ENCODE assay signal across 28 cellular contexts in the genomic region with DNA sequence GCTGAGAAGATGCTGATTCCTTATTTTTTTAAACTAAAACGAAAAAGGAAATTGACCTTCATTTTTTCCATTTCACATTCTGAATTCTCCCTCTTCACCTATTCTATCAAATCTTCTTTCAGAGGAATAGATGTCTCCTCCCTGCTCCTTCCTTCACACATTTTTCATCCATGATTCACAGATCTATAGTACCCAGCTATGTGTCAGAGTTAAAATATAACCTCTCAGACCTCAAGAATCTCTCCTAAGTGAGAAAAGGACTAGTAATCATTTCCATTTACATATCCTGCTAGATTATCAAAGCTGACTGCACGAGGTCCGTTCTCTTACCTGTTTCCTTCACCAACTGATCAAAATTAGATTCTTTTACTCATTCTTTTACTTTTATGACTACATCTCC.
DNase-seq lines count a peak whose midpoint lies in the region; ATAC-seq and TF ChIP-seq lines count a peak whose summit lies in the region.
"Had no signal": no experiment of that assay in that cellular context is flagged by ENCODE, and none has a peak within 500 bp of the region (broad histone marks: within the 10 kb centered on the region; RNA-seq: fewer than 3 reads in every experiment).

No MANE protein-coding gene starts in this region.

- H3K27ac ChIP-seq in foreskin keratinocyte = no peak overlapping the region
- H3K27ac ChIP-seq: A549, epithelial cell of prostate, heart right ventricle, right atrium auricular region, uterus, WERI-Rb-1 had no signal

- ATAC-seq in SK-N-SH treated with all-trans-retinoic acid at 6 μM for 48 hours = peak; percentile 60; the same call in 1 of the 3 replicates
- ATAC-seq in foreskin keratinocyte = peak; percentile 80
- no peak for ATAC-seq in HG03354 (IDR thresholded peaks at IDR 0.05; ENCODE audit: poor library complexity, severe bottlenecking, unreplicated experiment)
- ATAC-seq: A549; activated CD8-positive, alpha-beta memory T cell treated with anti-CD3 and anti-CD28 coated beads, Interleukin-2, amount 10 ng/mL, durations not matched to agents 7 days and 5 days; heart right ventricle; naive thymus-derived CD8-positive, alpha-beta T cell had no signal

- H3K4me3 ChIP-seq in AG10803 (ENCODE audit: low read length) = no peak overlapping the region
- H3K4me3 ChIP-seq: A549, heart right ventricle, right atrium auricular region, uterus had no signal

- TF ChIP-seq CTCF in AG10803 (conservative IDR thresholded peaks at IDR 0.05; ENCODE audit: low read length) (no peak), foreskin keratinocyte (conservative IDR thresholded peaks at IDR 0.05) (no peak)

- DNase-seq in AG10803 (ENCODE audit: low read depth) (peak; percentile 3), HS-5 (ENCODE audit: low read depth) (peak; percentile 54), foreskin keratinocyte (peak; percentile 59 to 83), NCI-H1048 (lab: John Stamatoyannopoulos, UW) (no peak), GF-D8 (lab: John Stamatoyannopoulos, UW) (no peak), medulla oblongata (ENCODE audit: extremely low spot score) (no peak)
- DNase-seq: activated CD4-positive, alpha-beta T cell treated with anti-CD3 and anti-CD28 coated beads, Interleukin-2, amount 10 ng/mL, durations not matched to agents 7 days and 5 days; activated CD8-positive, alpha-beta memory T cell treated with anti-CD3 and anti-CD28 coated beads, Interleukin-2, amount 10 ng/mL, durations not matched to agents 7 days and 5 days; activated naive CD4-positive, alpha-beta T cell treated with anti-CD3 and anti-CD28 coated beads, Interleukin-2, amount 50 U/mL, for 16 hours; anterior cingulate cortex; BE2C; cerebellar nuclear complex; DND-41; heart right ventricle; HFFc6; KG1; naive thymus-derived CD8-positive, alpha-beta T cell; NCI-H146; NCI-H526 treated with DMSO at 0.1 percent for 48 hours; stimulated activated CD4-positive, alpha-beta T cell treated with anti-CD3 and anti-CD28 coated beads, Interleukin-4, amount 100 ng/mL, for 24 hours; stimulated activated naive CD4-positive, alpha-beta T cell; uterus; WERI-Rb-1 had no signal

- H3K27me3 ChIP-seq in foreskin keratinocyte = no peaks in the 10 kb centered on the region
- H3K27me3 ChIP-seq: BE2C, heart right ventricle, right atrium auricular region, uterus had no signal

- no peaks in the 10 kb centered on the region for H3K4me1 ChIP-seq in foreskin keratinocyte
- H3K4me1 ChIP-seq: A549, BE2C, heart right ventricle, right atrium auricular region, uterus had no signal

TF ChIP-seq in SK-N-SH treated with all-trans-retinoic acid at 6 μM for 48 hours, 23 proteins besides CTCF, POLR2A, EP300 and RAD21 (continues in another document):
- TF ChIP-seq, protein P1, sequence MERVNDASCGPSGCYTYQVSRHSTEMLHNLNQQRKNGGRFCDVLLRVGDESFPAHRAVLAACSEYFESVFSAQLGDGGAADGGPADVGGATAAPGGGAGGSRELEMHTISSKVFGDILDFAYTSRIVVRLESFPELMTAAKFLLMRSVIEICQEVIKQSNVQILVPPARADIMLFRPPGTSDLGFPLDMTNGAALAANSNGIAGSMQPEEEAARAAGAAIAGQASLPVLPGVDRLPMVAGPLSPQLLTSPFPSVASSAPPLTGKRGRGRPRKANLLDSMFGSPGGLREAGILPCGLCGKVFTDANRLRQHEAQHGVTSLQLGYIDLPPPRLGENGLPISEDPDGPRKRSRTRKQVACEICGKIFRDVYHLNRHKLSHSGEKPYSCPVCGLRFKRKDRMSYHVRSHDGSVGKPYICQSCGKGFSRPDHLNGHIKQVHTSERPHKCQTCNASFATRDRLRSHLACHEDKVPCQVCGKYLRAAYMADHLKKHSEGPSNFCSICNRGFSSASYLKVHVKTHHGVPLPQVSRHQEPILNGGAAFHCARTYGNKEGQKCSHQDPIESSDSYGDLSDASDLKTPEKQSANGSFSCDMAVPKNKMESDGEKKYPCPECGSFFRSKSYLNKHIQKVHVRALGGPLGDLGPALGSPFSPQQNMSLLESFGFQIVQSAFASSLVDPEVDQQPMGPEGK (CRISPR knock-in tag; IDR thresholded peaks at IDR 0.05; ENCODE audit: borderline replicate concordance) = no peak
- TF ChIP-seq TCF4 (CRISPR knock-in tag; IDR thresholded peaks at IDR 0.05; ENCODE audit: borderline replicate concordance) (no peak), CSDC2 (CRISPR knock-in tag; IDR thresholded peaks at IDR 0.05) (no peak), ZC3H10 (CRISPR knock-in tag; IDR thresholded peaks at IDR 0.05) (no peak), ZNF8 (CRISPR knock-in tag; IDR thresholded peaks at IDR 0.05) (no peak), ZNF70 (CRISPR knock-in tag; IDR thresholded peaks at IDR 0.05) (no peak), PPARA (CRISPR knock-in tag; IDR thresholded peaks at IDR 0.05; ENCODE audit: borderline replicate concordance) (no peak), SNAI2 (CRISPR knock-in tag; IDR thresholded peaks at IDR 0.05) (no peak), TOX (CRISPR knock-in tag; IDR thresholded peaks at IDR 0.05; ENCODE audit: borderline replicate concordance) (no peak), GLIS3 (CRISPR knock-in tag; IDR thresholded peaks at IDR 0.05) (no peak), ISL1 (CRISPR knock-in tag; IDR thresholded peaks at IDR 0.05) (no peak), ZFP30 (CRISPR knock-in tag; IDR thresholded peaks at IDR 0.05) (no peak), RARB (CRISPR knock-in tag; IDR thresholded peaks at IDR 0.05) (no peak), ZNF565 (CRISPR knock-in tag; conservative IDR thresholded peaks at IDR 0.05; ENCODE audit: low read depth) (no peak), ESRRG (CRISPR knock-in tag; IDR thresholded peaks at IDR 0.05) (no peak)
- TF ChIP-seq, protein P2, sequence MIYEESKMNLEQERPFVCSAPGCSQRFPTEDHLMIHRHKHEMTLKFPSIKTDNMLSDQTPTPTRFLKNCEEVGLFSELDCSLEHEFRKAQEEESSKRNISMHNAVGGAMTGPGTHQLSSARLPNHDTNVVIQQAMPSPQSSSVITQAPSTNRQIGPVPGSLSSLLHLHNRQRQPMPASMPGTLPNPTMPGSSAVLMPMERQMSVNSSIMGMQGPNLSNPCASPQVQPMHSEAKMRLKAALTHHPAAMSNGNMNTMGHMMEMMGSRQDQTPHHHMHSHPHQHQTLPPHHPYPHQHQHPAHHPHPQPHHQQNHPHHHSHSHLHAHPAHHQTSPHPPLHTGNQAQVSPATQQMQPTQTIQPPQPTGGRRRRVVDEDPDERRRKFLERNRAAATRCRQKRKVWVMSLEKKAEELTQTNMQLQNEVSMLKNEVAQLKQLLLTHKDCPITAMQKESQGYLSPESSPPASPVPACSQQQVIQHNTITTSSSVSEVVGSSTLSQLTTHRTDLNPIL (CRISPR knock-in tag; IDR thresholded peaks at IDR 0.05; ENCODE audit: low read depth) = no peak
- TF ChIP-seq, protein P3, sequence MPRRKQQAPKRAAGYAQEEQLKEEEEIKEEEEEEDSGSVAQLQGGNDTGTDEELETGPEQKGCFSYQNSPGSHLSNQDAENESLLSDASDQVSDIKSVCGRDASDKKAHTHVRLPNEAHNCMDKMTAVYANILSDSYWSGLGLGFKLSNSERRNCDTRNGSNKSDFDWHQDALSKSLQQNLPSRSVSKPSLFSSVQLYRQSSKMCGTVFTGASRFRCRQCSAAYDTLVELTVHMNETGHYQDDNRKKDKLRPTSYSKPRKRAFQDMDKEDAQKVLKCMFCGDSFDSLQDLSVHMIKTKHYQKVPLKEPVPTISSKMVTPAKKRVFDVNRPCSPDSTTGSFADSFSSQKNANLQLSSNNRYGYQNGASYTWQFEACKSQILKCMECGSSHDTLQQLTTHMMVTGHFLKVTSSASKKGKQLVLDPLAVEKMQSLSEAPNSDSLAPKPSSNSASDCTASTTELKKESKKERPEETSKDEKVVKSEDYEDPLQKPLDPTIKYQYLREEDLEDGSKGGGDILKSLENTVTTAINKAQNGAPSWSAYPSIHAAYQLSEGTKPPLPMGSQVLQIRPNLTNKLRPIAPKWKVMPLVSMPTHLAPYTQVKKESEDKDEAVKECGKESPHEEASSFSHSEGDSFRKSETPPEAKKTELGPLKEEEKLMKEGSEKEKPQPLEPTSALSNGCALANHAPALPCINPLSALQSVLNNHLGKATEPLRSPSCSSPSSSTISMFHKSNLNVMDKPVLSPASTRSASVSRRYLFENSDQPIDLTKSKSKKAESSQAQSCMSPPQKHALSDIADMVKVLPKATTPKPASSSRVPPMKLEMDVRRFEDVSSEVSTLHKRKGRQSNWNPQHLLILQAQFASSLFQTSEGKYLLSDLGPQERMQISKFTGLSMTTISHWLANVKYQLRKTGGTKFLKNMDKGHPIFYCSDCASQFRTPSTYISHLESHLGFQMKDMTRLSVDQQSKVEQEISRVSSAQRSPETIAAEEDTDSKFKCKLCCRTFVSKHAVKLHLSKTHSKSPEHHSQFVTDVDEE (CRISPR knock-in tag; IDR thresholded peaks at IDR 0.05) = no peak
- TF ChIP-seq, protein P4, sequence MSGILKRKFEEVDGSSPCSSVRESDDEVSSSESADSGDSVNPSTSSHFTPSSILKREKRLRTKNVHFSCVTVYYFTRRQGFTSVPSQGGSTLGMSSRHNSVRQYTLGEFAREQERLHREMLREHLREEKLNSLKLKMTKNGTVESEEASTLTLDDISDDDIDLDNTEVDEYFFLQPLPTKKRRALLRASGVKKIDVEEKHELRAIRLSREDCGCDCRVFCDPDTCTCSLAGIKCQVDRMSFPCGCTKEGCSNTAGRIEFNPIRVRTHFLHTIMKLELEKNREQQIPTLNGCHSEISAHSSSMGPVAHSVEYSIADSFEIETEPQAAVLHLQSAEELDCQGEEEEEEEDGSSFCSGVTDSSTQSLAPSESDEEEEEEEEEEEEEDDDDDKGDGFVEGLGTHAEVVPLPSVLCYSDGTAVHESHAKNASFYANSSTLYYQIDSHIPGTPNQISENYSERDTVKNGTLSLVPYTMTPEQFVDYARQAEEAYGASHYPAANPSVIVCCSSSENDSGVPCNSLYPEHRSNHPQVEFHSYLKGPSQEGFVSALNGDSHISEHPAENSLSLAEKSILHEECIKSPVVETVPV (CRISPR knock-in tag; IDR thresholded peaks at IDR 0.05) = no peak
- TF ChIP-seq, protein P5, sequence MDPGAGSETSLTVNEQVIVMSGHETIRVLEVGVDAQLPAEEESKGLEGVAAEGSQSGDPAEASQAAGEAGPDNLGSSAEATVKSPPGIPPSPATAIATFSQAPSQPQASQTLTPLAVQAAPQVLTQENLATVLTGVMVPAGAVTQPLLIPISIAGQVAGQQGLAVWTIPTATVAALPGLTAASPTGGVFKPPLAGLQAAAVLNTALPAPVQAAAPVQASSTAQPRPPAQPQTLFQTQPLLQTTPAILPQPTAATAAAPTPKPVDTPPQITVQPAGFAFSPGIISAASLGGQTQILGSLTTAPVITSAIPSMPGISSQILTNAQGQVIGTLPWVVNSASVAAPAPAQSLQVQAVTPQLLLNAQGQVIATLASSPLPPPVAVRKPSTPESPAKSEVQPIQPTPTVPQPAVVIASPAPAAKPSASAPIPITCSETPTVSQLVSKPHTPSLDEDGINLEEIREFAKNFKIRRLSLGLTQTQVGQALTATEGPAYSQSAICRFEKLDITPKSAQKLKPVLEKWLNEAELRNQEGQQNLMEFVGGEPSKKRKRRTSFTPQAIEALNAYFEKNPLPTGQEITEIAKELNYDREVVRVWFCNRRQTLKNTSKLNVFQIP (CRISPR knock-in tag; IDR thresholded peaks at IDR 0.05; ENCODE audit: borderline replicate concordance, low read depth) = no peak

Comparison
In these comparisons a context has a peak if more than half of its experiments do, and no peak if none do; other contexts are left out.
1. DNase-seq: peak in AG10803 (single experiment), HS-5 (single experiment) and foreskin keratinocyte (2 of 2); none in NCI-H1048 (single experiment), GF-D8 (single experiment) and medulla oblongata (single experiment).